ENCODE assay signal across 36 cellular contexts in genomic region chr1:153397924-153398651, GRCh38. TPM values are rescaled to one million over a fixed set of nuclear protein-coding genes. Genes with fewer than 3 reads are reported as not detected.
"Had no signal": no experiment of that assay in that cellular context is flagged by ENCODE, and none has a peak within 500 bp of the region (broad histone marks: within the 10 kb centered on the region; RNA-seq: fewer than 3 reads in every experiment).

No MANE protein-coding gene starts in this region.

- H2AFZ ChIP-seq: neural progenitor cell had no signal

- H3K27me3 ChIP-seq: adrenal gland, body of pancreas, neural progenitor cell, right lobe of liver had no signal

- H3K4me2 ChIP-seq: neural progenitor cell had no signal

- H3K36me3 Mint-ChIP-seq: activated CD4-positive, alpha-beta memory T cell treated with anti-CD3 and anti-CD28 coated beads for 36 hours; activated naive CD8-positive, alpha-beta T cell treated with anti-CD3 and anti-CD28 coated beads for 36 hours; natural killer cell; neural progenitor cell had no signal

- H3K4me1 ChIP-seq: adrenal gland, body of pancreas, lower lobe of right lung, neural progenitor cell, right lobe of liver, tibial nerve had no signal

- H3K4me3 ChIP-seq: adrenal gland, body of pancreas, heart left ventricle, left lung, lower lobe of right lung, neural progenitor cell, right lobe of liver, tibial nerve had no signal

- H3K9me3 Mint-ChIP-seq: activated CD4-positive, alpha-beta memory T cell treated with anti-CD3 and anti-CD28 coated beads for 36 hours; activated CD4-positive, alpha-beta T cell treated with anti-CD3 and anti-CD28 coated beads, Interleukin-2, amount 10 ng/mL, durations not matched to agents 24 days and 14 days; activated naive CD4-positive, alpha-beta T cell treated with anti-CD3 and anti-CD28 coated beads for 36 hours; activated naive CD8-positive, alpha-beta T cell treated with anti-CD3 and anti-CD28 coated beads for 36 hours; activated T-helper 1 cell treated with anti-CD3 and anti-CD28 coated beads, Interleukin-12 subunit alpha, Interleukin-12 subunit beta, Interleukin-2, Interleukin-4 antibody, amounts not matched to agents 30 ng/mL and 10 ng/mL and 1 ng/mL, durations not matched to agents 14 hours and 24 hours and 36 hours; natural killer cell; neural progenitor cell had no signal

- H3K9ac ChIP-seq: neural progenitor cell had no signal

- H3K36me3 ChIP-seq: adrenal gland, heart left ventricle, left lung, lower lobe of right lung, neural progenitor cell, right lobe of liver, tibial nerve had no signal

- H3K4me3 Mint-ChIP-seq: activated CD4-positive, alpha-beta memory T cell treated with anti-CD3 and anti-CD28 coated beads for 36 hours; activated CD4-positive, alpha-beta T cell treated with anti-CD3 and anti-CD28 coated beads, Interleukin-2, amount 10 ng/mL, durations not matched to agents 24 days and 14 days; activated naive CD4-positive, alpha-beta T cell treated with anti-CD3 and anti-CD28 coated beads for 36 hours; activated naive CD8-positive, alpha-beta T cell treated with anti-CD3 and anti-CD28 coated beads for 36 hours; activated T-helper 1 cell treated with anti-CD3 and anti-CD28 coated beads, Interleukin-12 subunit alpha, Interleukin-12 subunit beta, Interleukin-2, Interleukin-4 antibody, amounts not matched to agents 30 ng/mL and 10 ng/mL and 1 ng/mL, durations not matched to agents 14 hours and 24 hours and 36 hours; natural killer cell; neural progenitor cell had no signal

- H3K27ac Mint-ChIP-seq: activated CD4-positive, alpha-beta memory T cell treated with anti-CD3 and anti-CD28 coated beads for 36 hours; activated CD4-positive, alpha-beta T cell treated with anti-CD3 and anti-CD28 coated beads, Interleukin-2, amount 10 ng/mL, durations not matched to agents 24 days and 14 days; activated naive CD4-positive, alpha-beta T cell treated with anti-CD3 and anti-CD28 coated beads for 36 hours; activated naive CD8-positive, alpha-beta T cell treated with anti-CD3 and anti-CD28 coated beads for 36 hours; activated T-helper 1 cell treated with anti-CD3 and anti-CD28 coated beads, Interleukin-12 subunit alpha, Interleukin-12 subunit beta, Interleukin-2, Interleukin-4 antibody, amounts not matched to agents 30 ng/mL and 10 ng/mL and 1 ng/mL, durations not matched to agents 14 hours and 24 hours and 36 hours; natural killer cell; neural progenitor cell had no signal

- DNase-seq: activated CD4-positive, alpha-beta memory T cell treated with anti-CD3 and anti-CD28 coated beads for 36 hours; activated CD4-positive, alpha-beta T cell treated with anti-CD3 and anti-CD28 coated beads, Interleukin-2, amount 10 ng/mL, durations not matched to agents 24 days and 14 days; activated CD4-positive, CD25-positive, alpha-beta regulatory T cell treated with anti-CD3 and anti-CD28 coated beads, Interleukin-2, amount 50 U/mL, for 72 hours; activated CD8-positive, alpha-beta memory T cell treated with anti-CD3 and anti-CD28 coated beads, Interleukin-2, amount 50 U/mL, for 4 hours; activated effector memory CD4-positive, alpha-beta T cell treated with anti-CD3 and anti-CD28 coated beads, Interleukin-2, amount 50 U/mL, for 16 hours; activated naive CD4-positive, alpha-beta T cell treated with anti-CD3 and anti-CD28 coated beads for 36 hours; activated naive CD8-positive, alpha-beta T cell treated with anti-CD3 and anti-CD28 coated beads for 36 hours; activated T-cell treated with anti-CD3 and anti-CD28 coated beads, Interleukin-2, amount 50 U/mL, for 1 hour; adrenal gland; aorta; body of pancreas; cerebellar nuclear complex; cortex of kidney; foreskin keratinocyte; heart left ventricle; hypothalamus; kidney glomerular epithelial cell; left lung; lower lobe of right lung; mesenchymal stem cell; natural killer cell; posterior cingulate gyrus; right lobe of liver; stimulated activated CD4-positive, alpha-beta T cell treated with anti-CD3 and anti-CD28 coated beads, Interleukin-2, amount 100 ng/mL, for 48 hours; stimulated activated naive CD4-positive, alpha-beta T cell treated with Interleukin-2 at 50 U/mL for 16 hours had no signal

- H3K4me1 Mint-ChIP-seq: activated CD4-positive, alpha-beta T cell treated with anti-CD3 and anti-CD28 coated beads, Interleukin-2, amount 10 ng/mL, durations not matched to agents 24 days and 14 days; activated naive CD8-positive, alpha-beta T cell treated with anti-CD3 and anti-CD28 coated beads for 36 hours; natural killer cell; neural progenitor cell had no signal

- H3K27ac ChIP-seq: adrenal gland, body of pancreas, foreskin keratinocyte, heart left ventricle, left lung, lower lobe of right lung, neural progenitor cell, right lobe of liver, tibial nerve, VCaP had no signal

- ATAC-seq: body of pancreas, esophagus mucosa, foreskin keratinocyte, heart left ventricle, left lung, lower lobe of right lung, natural killer cell, right lobe of liver had no signal

- H3K9me3 ChIP-seq: adrenal gland, body of pancreas, heart left ventricle, left lung, lower lobe of right lung, right lobe of liver, tibial nerve had no signal

RNA-seq across cellular contexts. Expression of gene S100A8, which starts 7.2 kb away (rescaled TPM):
- total RNA-seq: activated CD4-positive, alpha-beta memory T cell treated with anti-CD3 and anti-CD28 coated beads for 36 hours; activated CD4-positive, alpha-beta T cell treated with anti-CD3 and anti-CD28 coated beads, Interleukin-2, amount 10 ng/mL, durations not matched to agents 24 days and 14 days; activated CD8-positive, alpha-beta memory T cell treated with anti-CD3 and anti-CD28 coated beads for 36 hours; activated naive CD4-positive, alpha-beta T cell treated with anti-CD3 and anti-CD28 coated beads for 36 hours; activated naive CD8-positive, alpha-beta T cell treated with anti-CD3 and anti-CD28 coated beads for 36 hours; activated T-helper 1 cell treated with anti-CD3 and anti-CD28 coated beads, Interleukin-12 subunit alpha, Interleukin-12 subunit beta, Interleukin-2, Interleukin-4 antibody, amounts not matched to agents 30 ng/mL and 10 ng/mL and 1 ng/mL, durations not matched to agents 14 hours and 24 hours and 36 hours; T-helper 1 cell treated with Interleukin-12 subunit alpha and Interleukin-12 subunit beta and Interleukin-4 antibody, amounts not matched to agents 30 ng/mL and 1 ng/mL, for 36 hours had no signal

RNA-seq across cellular contexts. Expression of gene S100A7A, which starts 18.2 kb away (rescaled TPM):
- total RNA-seq: activated CD4-positive, alpha-beta memory T cell treated with anti-CD3 and anti-CD28 coated beads for 36 hours; activated CD4-positive, alpha-beta T cell treated with anti-CD3 and anti-CD28 coated beads, Interleukin-2, amount 10 ng/mL, durations not matched to agents 24 days and 14 days; activated CD8-positive, alpha-beta memory T cell treated with anti-CD3 and anti-CD28 coated beads for 36 hours; activated naive CD4-positive, alpha-beta T cell treated with anti-CD3 and anti-CD28 coated beads for 36 hours; activated naive CD8-positive, alpha-beta T cell treated with anti-CD3 and anti-CD28 coated beads for 36 hours; activated T-helper 1 cell treated with anti-CD3 and anti-CD28 coated beads, Interleukin-12 subunit alpha, Interleukin-12 subunit beta, Interleukin-2, Interleukin-4 antibody, amounts not matched to agents 30 ng/mL and 10 ng/mL and 1 ng/mL, durations not matched to agents 14 hours and 24 hours and 36 hours; adrenal gland; aorta; body of pancreas; foreskin keratinocyte; heart left ventricle; left lung; lower lobe of right lung; natural killer cell; omental fat pad; right lobe of liver; skeletal muscle tissue; T-helper 1 cell treated with Interleukin-12 subunit alpha and Interleukin-12 subunit beta and Interleukin-4 antibody, amounts not matched to agents 30 ng/mL and 1 ng/mL, for 36 hours; temporal lobe; tibial nerve; urinary bladder had no signal

RNA-seq across cellular contexts. Expression of gene S100A12, which starts 22.7 kb away (rescaled TPM):
- total RNA-seq: activated CD4-positive, alpha-beta memory T cell treated with anti-CD3 and anti-CD28 coated beads for 36 hours; activated CD4-positive, alpha-beta T cell treated with anti-CD3 and anti-CD28 coated beads, Interleukin-2, amount 10 ng/mL, durations not matched to agents 24 days and 14 days; activated CD8-positive, alpha-beta memory T cell treated with anti-CD3 and anti-CD28 coated beads for 36 hours; activated naive CD4-positive, alpha-beta T cell treated with anti-CD3 and anti-CD28 coated beads for 36 hours; activated naive CD8-positive, alpha-beta T cell treated with anti-CD3 and anti-CD28 coated beads for 36 hours; activated T-helper 1 cell treated with anti-CD3 and anti-CD28 coated beads, Interleukin-12 subunit alpha, Interleukin-12 subunit beta, Interleukin-2, Interleukin-4 antibody, amounts not matched to agents 30 ng/mL and 10 ng/mL and 1 ng/mL, durations not matched to agents 14 hours and 24 hours and 36 hours; body of pancreas; foreskin keratinocyte; T-helper 1 cell treated with Interleukin-12 subunit alpha and Interleukin-12 subunit beta and Interleukin-4 antibody, amounts not matched to agents 30 ng/mL and 1 ng/mL, for 36 hours; tibial nerve had no signal

RNA-seq across cellular contexts. Expression of gene S100A9, which starts 40.4 kb away (rescaled TPM):
- total RNA-seq: activated CD4-positive, alpha-beta memory T cell treated with anti-CD3 and anti-CD28 coated beads for 36 hours; activated CD4-positive, alpha-beta T cell treated with anti-CD3 and anti-CD28 coated beads, Interleukin-2, amount 10 ng/mL, durations not matched to agents 24 days and 14 days; activated CD8-positive, alpha-beta memory T cell treated with anti-CD3 and anti-CD28 coated beads for 36 hours; activated naive CD8-positive, alpha-beta T cell treated with anti-CD3 and anti-CD28 coated beads for 36 hours; activated T-helper 1 cell treated with anti-CD3 and anti-CD28 coated beads, Interleukin-12 subunit alpha, Interleukin-12 subunit beta, Interleukin-2, Interleukin-4 antibody, amounts not matched to agents 30 ng/mL and 10 ng/mL and 1 ng/mL, durations not matched to agents 14 hours and 24 hours and 36 hours had no signal

RNA-seq across cellular contexts. Expression of gene PGLYRP4, which starts 49.4 kb away (rescaled TPM):
- total RNA-seq: activated CD4-positive, alpha-beta memory T cell treated with anti-CD3 and anti-CD28 coated beads for 36 hours; activated CD4-positive, alpha-beta T cell treated with anti-CD3 and anti-CD28 coated beads, Interleukin-2, amount 10 ng/mL, durations not matched to agents 24 days and 14 days; activated CD8-positive, alpha-beta memory T cell treated with anti-CD3 and anti-CD28 coated beads for 36 hours; activated naive CD4-positive, alpha-beta T cell treated with anti-CD3 and anti-CD28 coated beads for 36 hours; activated naive CD8-positive, alpha-beta T cell treated with anti-CD3 and anti-CD28 coated beads for 36 hours; activated T-helper 1 cell treated with anti-CD3 and anti-CD28 coated beads, Interleukin-12 subunit alpha, Interleukin-12 subunit beta, Interleukin-2, Interleukin-4 antibody, amounts not matched to agents 30 ng/mL and 10 ng/mL and 1 ng/mL, durations not matched to agents 14 hours and 24 hours and 36 hours; adrenal gland; aorta; body of pancreas; heart left ventricle; left lung; natural killer cell; omental fat pad; right lobe of liver; skeletal muscle tissue; T-helper 1 cell treated with Interleukin-12 subunit alpha and Interleukin-12 subunit beta and Interleukin-4 antibody, amounts not matched to agents 30 ng/mL and 1 ng/mL, for 36 hours; temporal lobe; tibial nerve; urinary bladder had no signal
